In genomic region chr1:152543808-152544207, GRCh38 we compare ENCODE assay signal across 16 cellular contexts. TPM values are rescaled to one million over a fixed set of nuclear protein-coding genes. Genes with fewer than 3 reads are reported as not detected.
DNase-seq lines count a peak whose midpoint lies in the region; ATAC-seq, FAIRE-seq and TF ChIP-seq lines count a peak whose summit lies in the region.
"Had no signal": no experiment of that assay in that cellular context is flagged by ENCODE, and none has a peak within 500 bp of the region (broad histone marks: within the 10 kb centered on the region; RNA-seq: fewer than 3 reads in every experiment).

No MANE protein-coding gene starts in this region.

- H3K9me3 ChIP-seq in PC-3 (ENCODE audit: low read length) (0 out of 2 replicates have a peak, but pooled peaks cover 3% of the 10 kb centered on the region), upper lobe of right lung (no peaks in the 10 kb centered on the region)
- H3K9me3 ChIP-seq: right lobe of liver had no signal

- H3K4me3 ChIP-seq in GM23338 = no peak overlapping the region
- no peak overlapping the region for H3K4me3 ChIP-seq in PC-3 (ENCODE audit: low read length)
- H3K4me3 ChIP-seq in fibroblast of the aortic adventitia (ENCODE audit: low read depth, low read length) = no peak overlapping the region
- no peak overlapping the region for H3K4me3 ChIP-seq in upper lobe of right lung
- H3K4me3 ChIP-seq: right lobe of liver had no signal

- H3K4me2 ChIP-seq in GM23338 (no peak overlapping the region), PC-3 (ENCODE audit: low read length) (no peak overlapping the region)

- H3K27me3 ChIP-seq in GM23338 (ENCODE audit: insufficient read depth) = no peaks in the 10 kb centered on the region
- H3K27me3 ChIP-seq in PC-3 (ENCODE audit: low read length) = no peaks in the 10 kb centered on the region
- H3K27me3 ChIP-seq in upper lobe of right lung = peaks cover 13% of the 10 kb centered on the region
- H3K27me3 ChIP-seq: right lobe of liver had no signal

- H3K4me3 Mint-ChIP-seq in GM23338 = no peak overlapping the region
- H3K4me3 Mint-ChIP-seq: natural killer cell treated with Interleukin-12 subunit alpha and Interleukin-12 subunit beta and Interleukin-15 and Interleukin-18, amount 100 ng/mL, for 72 hours had no signal

- no peaks in the 10 kb centered on the region for H3K4me1 Mint-ChIP-seq in GM23338

- intact Hi-C loops in PC-3 (cut with micrococcal nuclease) = no loop called here
- intact Hi-C loops in upper lobe of right lung (cut with DNase I) = no loop called here

- CTCF ChIA-PET in PC-3 (lab: Charles Lee) = no interaction called here

- no TSS peak for BruUV-seq in PC-3 (replicated peaks; lab: Mats Ljungman, UMichigan)

- H3K27ac ChIP-seq in GM23338 (ENCODE audit: low read depth) = no peak overlapping the region
- no peak overlapping the region for H3K27ac ChIP-seq in PC-3 (ENCODE audit: low read length)
- no peak overlapping the region for H3K27ac ChIP-seq in upper lobe of right lung
- H3K27ac ChIP-seq: right lobe of liver had no signal

- TF ChIP-seq CTCF in GM23338 (conservative IDR thresholded peaks at IDR 0.05; ENCODE audit: low read depth in 2 of 2) = peak; percentile 53 to 66
- peak; percentile 62 for TF ChIP-seq CTCF in PC-3 (conservative IDR thresholded peaks at IDR 0.05; ENCODE audit: low read depth, low read length)
- peak; percentile 10 for TF ChIP-seq CTCF in fibroblast of the aortic adventitia (IDR thresholded peaks at IDR 0.05; ENCODE audit: insufficient read depth, low read length)
- TF ChIP-seq CTCF in upper lobe of right lung (IDR thresholded peaks at IDR 0.05) = no peak

- TF ChIP-seq POLR2A in H54 (IDR thresholded peaks at IDR 0.05; ENCODE audit: low read depth, low read length) = no peak

- FAIRE-seq in H54 (lab: Jason Lieb, UNC) = no peak
- FAIRE-seq: colon, GM18507, islet of Langerhans had no signal

- H3K4me1 ChIP-seq in GM23338 (ENCODE audit: insufficient read depth) (no peaks in the 10 kb centered on the region), PC-3 (ENCODE audit: insufficient read depth, low read length) (no peaks in the 10 kb centered on the region), upper lobe of right lung (no peaks in the 10 kb centered on the region)
- H3K4me1 ChIP-seq: right lobe of liver had no signal

- H3K36me3 ChIP-seq in GM23338 (ENCODE audit: insufficient read depth) = no peaks in the 10 kb centered on the region
- no peaks in the 10 kb centered on the region for H3K36me3 ChIP-seq in PC-3 (ENCODE audit: low read depth, low read length)
- no peaks in the 10 kb centered on the region for H3K36me3 ChIP-seq in upper lobe of right lung
- H3K36me3 ChIP-seq: right lobe of liver had no signal

- peaks cover 2% of the 10 kb centered on the region for H3K27me3 Mint-ChIP-seq in GM23338 (ENCODE audit: insufficient read depth, low read depth, poor library complexity)

- H2AFZ ChIP-seq in GM23338 (no peak overlapping the region), PC-3 (ENCODE audit: low read length) (no peak overlapping the region)

- H3K9me2 ChIP-seq in GM23338 (ENCODE audit: insufficient read depth) = peaks cover 48% of the 10 kb centered on the region
- no peaks in the 10 kb centered on the region for H3K9me2 ChIP-seq in PC-3 (replicated peaks; ENCODE audit: low read length)

- POLR2A ChIA-PET in PC-3 (lab: Charles Lee; ENCODE audit: unreplicated experiment) = no interaction called here

- no peaks in the 10 kb centered on the region; the same call in 2 of the 3 replicates for H3K36me3 Mint-ChIP-seq in GM23338 (ENCODE audit: low read depth)
- H3K36me3 Mint-ChIP-seq: natural killer cell treated with Interleukin-12 subunit alpha and Interleukin-12 subunit beta and Interleukin-15 and Interleukin-18, amount 100 ng/mL, for 72 hours had no signal

- H3K9me3 Mint-ChIP-seq in GM23338 = no peaks in the 10 kb centered on the region
- H3K9me3 Mint-ChIP-seq: natural killer cell treated with Interleukin-12 subunit alpha and Interleukin-12 subunit beta and Interleukin-15 and Interleukin-18, amount 100 ng/mL, for 72 hours had no signal

- DNase-seq in EH (ENCODE audit: low read depth) (peak; percentile 1), GM23338 (ENCODE audit: low spot score) (peak; percentile 65), PC-3 (peak; percentile 14), fibroblast of the aortic adventitia (ENCODE audit: low read depth) (no peak), upper lobe of right lung (no peak), H54 (ENCODE audit: insufficient read length, low spot score) (no peak), NCI-H2196 treated with DMSO at 0.1 percent for 48 hours (lab: John Stamatoyannopoulos, UW; ENCODE audit: unreplicated experiment) (no peak)
- DNase-seq in NK-92 treated with Interleukin-12 subunit alpha and Interleukin-12 subunit beta, amount 100 ng/mL, for 24 hours (lab: John Stamatoyannopoulos, UW) = no peak
- DNase-seq: NCI-H1092, NCI-H524 treated with DMSO at 0.1 percent for 48 hours, right lobe of liver, substantia nigra had no signal

- ATAC-seq in GM23338 (peak; percentile 83), PC-3 (no peak), upper lobe of right lung (no peak)
- ATAC-seq: natural killer cell treated with Interleukin-12 subunit alpha and Interleukin-12 subunit beta and Interleukin-15 and Interleukin-18, amount 100 ng/mL, for 72 hours; right lobe of liver had no signal

- H3K79me2 ChIP-seq in GM23338 (replicated peaks; ENCODE audit: insufficient read depth) (no peaks in the 10 kb centered on the region), PC-3 (ENCODE audit: low read length) (no peaks in the 10 kb centered on the region)

- no peaks in the 10 kb centered on the region for H4K20me1 ChIP-seq in GM23338 (replicated peaks; ENCODE audit: insufficient read depth)
- no peaks in the 10 kb centered on the region for H4K20me1 ChIP-seq in PC-3 (ENCODE audit: low read length)

- H3F3A ChIP-seq in GM23338 (replicated peaks; ENCODE audit: low read depth) (no peaks in the 10 kb centered on the region), PC-3 (ENCODE audit: low read length, unreplicated experiment) (no peaks in the 10 kb centered on the region)

- H3K9ac ChIP-seq in PC-3 (ENCODE audit: low read length) = no peak overlapping the region

- H3K27ac Mint-ChIP-seq in GM23338 = no peak overlapping the region
- H3K27ac Mint-ChIP-seq: natural killer cell treated with Interleukin-12 subunit alpha and Interleukin-12 subunit beta and Interleukin-15 and Interleukin-18, amount 100 ng/mL, for 72 hours had no signal

TF ChIP-seq in GM23338, 12 proteins besides CTCF, POLR2A, EP300 and RAD21:
- TF ChIP-seq NANOG (IDR thresholded peaks at IDR 0.05; ENCODE audit: borderline replicate concordance) (no peak), EZH2 (IDR thresholded peaks at IDR 0.05; ENCODE audit: low read depth, unreplicated experiment) (no peak), POLR2AphosphoS5 (IDR thresholded peaks at IDR 0.05; ENCODE audit: low read depth) (no peak), ZNF114 (CRISPR knock-in tag; IDR thresholded peaks at IDR 0.05) (no peak)

RNA-seq across cellular contexts. Expression of gene LCE3E, which starts 22.8 kb away (rescaled TPM):
- not detected in 2 replicates for total RNA-seq in GM23338 (2014; rRNA removed; shearing (Covaris generic))
- not detected in 2 replicates for polyA plus RNA-seq in GM23338 (2016; fragmentation: Nextera tagmentation; extraction: Ambion mirVana)
- not detected in 2 replicates for total RNA-seq in PC-3 (2014; rRNA removed)
- not detected in 2 replicates for total RNA-seq in fibroblast of the aortic adventitia (ENCODE audit: low replicate concordance)
- total RNA-seq in upper lobe of right lung = not detected
- total RNA-seq: natural killer cell treated with Interleukin-12 subunit alpha and Interleukin-12 subunit beta and Interleukin-15 and Interleukin-18, amount 100 ng/mL, for 72 hours; right lobe of liver had no signal

RNA-seq across cellular contexts. Expression of gene CRCT1, which starts 29.5 kb away (rescaled TPM):
- total RNA-seq in GM23338 (2014; rRNA removed; shearing (Covaris generic)) = not detected in 2 replicates
- not detected in 2 replicates for polyA plus RNA-seq in GM23338 (2016; fragmentation: Nextera tagmentation; extraction: Ambion mirVana)
- total RNA-seq in PC-3 (2014; rRNA removed) (not detected in 2 replicates), fibroblast of the aortic adventitia (ENCODE audit: low replicate concordance) (not detected in 2 replicates), upper lobe of right lung (not detected)
- total RNA-seq: natural killer cell treated with Interleukin-12 subunit alpha and Interleukin-12 subunit beta and Interleukin-15 and Interleukin-18, amount 100 ng/mL, for 72 hours; right lobe of liver had no signal

RNA-seq across cellular contexts. Expression of gene LCE5A, which starts 33.2 kb away (rescaled TPM):
- not detected in 2 replicates for total RNA-seq in GM23338 (2014; rRNA removed; shearing (Covaris generic))
- polyA plus RNA-seq in GM23338 (2016; fragmentation: Nextera tagmentation; extraction: Ambion mirVana) = not detected in 2 replicates
- not detected in 2 replicates for total RNA-seq in PC-3 (2014; rRNA removed)
- not detected in 2 replicates for total RNA-seq in fibroblast of the aortic adventitia (ENCODE audit: low replicate concordance)
- not detected for total RNA-seq in upper lobe of right lung
- total RNA-seq: natural killer cell treated with Interleukin-12 subunit alpha and Interleukin-12 subunit beta and Interleukin-15 and Interleukin-18, amount 100 ng/mL, for 72 hours; right lobe of liver had no signal

RNA-seq across cellular contexts. Expression of gene LCE3D, which starts 36.5 kb away (rescaled TPM):
- not detected in 2 replicates for total RNA-seq in GM23338 (2014; rRNA removed; shearing (Covaris generic))
- polyA plus RNA-seq in GM23338 (2016; fragmentation: Nextera tagmentation; extraction: Ambion mirVana) = 0.52 TPM in 1 of 2 replicates, not detected in the other
- total RNA-seq in PC-3 (2014; rRNA removed) (not detected in 2 replicates), fibroblast of the aortic adventitia (ENCODE audit: low replicate concordance) (not detected in 2 replicates), upper lobe of right lung (not detected)
- total RNA-seq: natural killer cell treated with Interleukin-12 subunit alpha and Interleukin-12 subunit beta and Interleukin-15 and Interleukin-18, amount 100 ng/mL, for 72 hours; right lobe of liver had no signal

RNA-seq across cellular contexts. Expression of gene LCE3C, which starts 56.2 kb away (rescaled TPM):
- not detected in 2 replicates for total RNA-seq in GM23338 (2014; rRNA removed; shearing (Covaris generic))
- not detected in 2 replicates for polyA plus RNA-seq in GM23338 (2016; fragmentation: Nextera tagmentation; extraction: Ambion mirVana)
- not detected in 2 replicates for total RNA-seq in PC-3 (2014; rRNA removed)
- total RNA-seq in fibroblast of the aortic adventitia (ENCODE audit: low replicate concordance) = not detected in 2 replicates
- not detected for total RNA-seq in upper lobe of right lung
- total RNA-seq: natural killer cell treated with Interleukin-12 subunit alpha and Interleukin-12 subunit beta and Interleukin-15 and Interleukin-18, amount 100 ng/mL, for 72 hours; right lobe of liver had no signal

Comparison
In these comparisons a context has a peak if more than half of its experiments do, and no peak if none do; other contexts are left out.
1. DNase-seq: peak in EH (single experiment), GM23338 (single experiment) and PC-3 (single experiment); none in fibroblast of the aortic adventitia (single experiment), upper lobe of right lung (single experiment), NK-92 treated with Interleukin-12 subunit alpha and Interleukin-12 subunit beta, amount 100 ng/mL, for 24 hours (single experiment), H54 (single experiment) and NCI-H2196 treated with DMSO at 0.1 percent for 48 hours (single experiment).